ENCODE assay signal across 30 cellular contexts in the genomic region with DNA sequence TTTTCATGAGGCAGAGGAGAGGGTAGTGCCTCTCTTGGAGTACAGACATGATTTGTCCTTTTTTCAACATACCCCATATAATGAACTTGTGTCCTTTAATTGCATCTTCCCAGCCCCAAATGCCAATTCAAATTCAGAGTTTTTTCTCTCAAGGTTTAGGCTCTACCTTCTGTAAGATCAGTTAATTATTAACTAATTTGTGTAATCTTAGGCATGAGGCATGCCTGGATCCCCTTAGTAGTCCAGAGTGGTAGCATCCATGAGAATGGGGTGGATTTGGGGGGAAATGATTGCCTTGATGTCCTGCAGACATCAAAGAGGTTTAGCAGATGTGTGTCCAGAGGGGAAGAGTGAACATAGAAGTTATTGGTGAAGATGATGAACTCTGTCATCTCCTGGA.
"Had no signal": no experiment of that assay in that cellular context is flagged by ENCODE, and none has a peak within 500 bp of the region (broad histone marks: within the 10 kb centered on the region; RNA-seq: fewer than 3 reads in every experiment).

No MANE protein-coding gene starts in this region.

- H3K9ac ChIP-seq: neural progenitor cell, parathyroid adenoma had no signal

- H2AFZ ChIP-seq: hepatocyte, neural progenitor cell, parathyroid adenoma had no signal

- H3K4me1 ChIP-seq: left lung, lower lobe of right lung, parathyroid adenoma, psoas muscle, right atrium auricular region, stomach, testis, thyroid gland, transverse colon, upper lobe of right lung had no signal

- H3K79me2 ChIP-seq: hepatocyte, parathyroid adenoma had no signal

- H3K36me3 ChIP-seq: left lung, lower lobe of right lung, neural progenitor cell, neutrophil, right atrium auricular region, stomach, thyroid gland, transverse colon, upper lobe of right lung had no signal

- H3K27ac ChIP-seq: hepatocyte, left lung, lower lobe of right lung, neural progenitor cell, neutrophil, parathyroid adenoma, psoas muscle, right atrium auricular region, skin epidermis, stomach, testis, thyroid gland, transverse colon, upper lobe of right lung had no signal

- H3K27me3 ChIP-seq: hepatocyte, left lung, neural progenitor cell, neutrophil, right atrium auricular region, stomach, testis, thyroid gland, transverse colon, upper lobe of right lung had no signal

- ATAC-seq: left cardiac atrium; left lung; lower lobe of right lung; natural killer cell; psoas muscle; sciatic nerve; stimulated activated naive CD8-positive, alpha-beta T cell treated with anti-CD3 and anti-CD28 coated beads, Interleukin-15, Interleukin-2, amounts not matched to agents 100 U/mL and 50 U/mL, for 24 hours; upper lobe of right lung had no signal

- DNase-seq: islet precursor cell; left cardiac atrium; left lung; lower lobe of right lung; mammary epithelial cell; mesenchymal stem cell; naive B cell; natural killer cell; nephron progenitor cell; occipital lobe; psoas muscle; stimulated activated CD4-positive, alpha-beta T cell treated with anti-CD3 and anti-CD28 coated beads, Interleukin-12 subunit alpha, Interleukin-12 subunit beta, amount 100 ng/mL, for 4 hours; stimulated activated CD4-positive, alpha-beta T cell treated with anti-CD3 and anti-CD28 coated beads, Interleukin-15, amount 100 ng/mL, for 24 hours; stimulated activated CD4-positive, alpha-beta T cell treated with anti-CD3 and anti-CD28 coated beads, Interleukin-2, amount 100 ng/mL, for 24 hours; stimulated activated CD4-positive, alpha-beta T cell treated with anti-CD3 and anti-CD28 coated beads, Interleukin-4, amount 100 ng/mL, for 1 hour; stimulated activated naive B cell treated with anti-CD40 and anti-IgM and Interleukin-4, amounts not matched to agents 10 μg/mL and 1 μg/mL and 100 μg/mL, for 72 hours; stimulated activated naive CD8-positive, alpha-beta T cell treated with anti-CD3 and anti-CD28 coated beads, Interleukin-15, Interleukin-2, amounts not matched to agents 100 U/mL and 50 U/mL, for 24 hours; stomach; testis; thyroid gland; transverse colon; upper lobe of right lung had no signal

- H3K4me2 ChIP-seq: hepatocyte, neural progenitor cell had no signal

- H3K4me3 ChIP-seq: hepatocyte, left lung, lower lobe of right lung, neural progenitor cell, psoas muscle, right atrium auricular region, skin epidermis, stomach, testis, thyroid gland, transverse colon, upper lobe of right lung had no signal

- H3K9me3 ChIP-seq: left lung, lower lobe of right lung, neutrophil, psoas muscle, right atrium auricular region, stomach, testis, thyroid gland, transverse colon, upper lobe of right lung had no signal

- FAIRE-seq: urothelium cell line had no signal
